Comparison of ENCODE assay signal across 12 cellular contexts in the genomic region with DNA sequence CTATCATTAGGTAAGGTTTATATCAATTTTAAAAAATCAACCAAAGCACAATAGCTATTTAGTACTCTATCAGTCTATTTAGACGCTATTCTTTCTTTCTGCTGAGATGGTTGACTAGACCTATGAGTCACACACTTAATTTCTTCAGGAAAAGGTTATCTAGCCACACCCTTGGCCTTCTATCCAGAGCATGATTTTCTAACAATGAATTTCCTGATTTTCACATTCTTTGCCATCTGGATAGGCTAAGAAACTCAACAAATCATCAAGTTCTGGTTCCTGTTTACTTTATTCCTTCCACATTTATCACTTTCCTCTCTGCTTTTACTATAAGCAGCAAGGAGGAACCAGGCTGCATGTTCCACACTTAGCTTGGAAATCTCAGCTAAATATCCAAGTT. TPM values are rescaled to one million over a fixed set of nuclear protein-coding genes. Genes with fewer than 3 reads are reported as not detected.
DNase-seq lines count a peak whose midpoint lies in the region; FAIRE-seq and TF ChIP-seq lines count a peak whose summit lies in the region.
"Had no signal": no experiment of that assay in that cellular context is flagged by ENCODE, and none has a peak within 500 bp of the region (broad histone marks: within the 10 kb centered on the region; RNA-seq: fewer than 3 reads in every experiment).

No MANE protein-coding gene starts in this region.

- DNase-seq in A673 (ENCODE audit: low spot score): peak; percentile 79
- DNase-seq in HS-5 (ENCODE audit: low read depth): peak; percentile 77
- peak; percentile 78 for DNase-seq in bronchial epithelial cell (ENCODE audit: low read depth)
- DNase-seq in kidney glomerular epithelial cell (lab: John Stamatoyannopoulos, UW): peak; percentile 38
- no peak for DNase-seq in islet precursor cell
- no peak for DNase-seq in activated CD4-positive, alpha-beta T cell treated with anti-CD3 and anti-CD28 coated beads, Interleukin-2, amount 50 U/mL, for 48 hours
- no peak for DNase-seq in nucleus accumbens (lab: John Stamatoyannopoulos, UW)
- no peak for DNase-seq in pons (ENCODE audit: low spot score)
- DNase-seq: activated naive CD8-positive, alpha-beta T cell treated with anti-CD3 and anti-CD28 coated beads, Interleukin-2, amount 10 ng/mL, durations not matched to agents 7 days and 5 days; BE2C; hippocampal formation had no signal

- CTCF ChIA-PET in A673 (lab: Charles Lee): no interaction called here

- BruUV-seq in A673 (replicated peaks; lab: Mats Ljungman, UMichigan): no TSS peak

- FAIRE-seq in bronchial epithelial cell (lab: Jason Lieb, UNC): no peak

- no peaks in the 10 kb centered on the region for H3K36me3 ChIP-seq in A673 (ENCODE audit: insufficient read depth, low read length, poor library complexity, severe bottlenecking)
- no peaks in the 10 kb centered on the region for H3K36me3 ChIP-seq in bronchial epithelial cell (ENCODE audit: control insufficient read depth, insufficient read depth, low read length)
- H3K36me3 ChIP-seq: BE2C, prostate gland had no signal

- peak overlapping the region; percentile 36 for H3K27ac ChIP-seq in A673 (ENCODE audit: low read depth, low read length, poor library complexity, severe bottlenecking)
- H3K27ac ChIP-seq: prostate gland had no signal

- POLR2A ChIA-PET in A673 (lab: Charles Lee; ENCODE audit: low non-redundant PET): no interaction called here

- no peak overlapping the region for H3K4me3 ChIP-seq in A673 (ENCODE audit: low read depth, low read length, poor library complexity, severe bottlenecking)
- H3K4me3 ChIP-seq in bronchial epithelial cell (ENCODE audit: low read depth, low read length): no peak overlapping the region
- H3K4me3 ChIP-seq: prostate gland had no signal

- intact Hi-C loops in A673 (cut with micrococcal nuclease; ENCODE audit: unreplicated experiment): no loop called here

- H3K4me1 ChIP-seq in A673 (ENCODE audit: insufficient read depth, low read length, poor library complexity, severe bottlenecking): peaks cover 15% of the 10 kb centered on the region
- H3K4me1 ChIP-seq: BE2C, prostate gland had no signal

- H3K9me3 ChIP-seq in A673 (ENCODE audit: low read depth, low read length, poor library complexity, severe bottlenecking): no peaks in the 10 kb centered on the region
- H3K9me3 ChIP-seq: BE2C, prostate gland had no signal

- no peak for TF ChIP-seq CTCF in A673 (conservative IDR thresholded peaks at IDR 0.05; ENCODE audit: low read depth, low read length)
- TF ChIP-seq CTCF in bronchial epithelial cell (IDR thresholded peaks at IDR 0.05; ENCODE audit: insufficient read depth, low read length, severe bottlenecking): no peak

- H3K27me3 ChIP-seq in A673 (replicated peaks; ENCODE audit: insufficient read depth, low read depth, low read length, poor library complexity): no peaks in the 10 kb centered on the region
- no peaks in the 10 kb centered on the region for H3K27me3 ChIP-seq in bronchial epithelial cell (ENCODE audit: control insufficient read depth, insufficient read depth, low read length)

RNA-seq across cellular contexts. Expression of gene PRPS1L1, which starts 8.1 kb away (rescaled TPM):
- not detected in 2 replicates for total RNA-seq in A673 (2021)
- not detected in 2 replicates for total RNA-seq in bronchial epithelial cell
- total RNA-seq: activated naive CD8-positive, alpha-beta T cell treated with anti-CD3 and anti-CD28 coated beads, Interleukin-2, amount 10 ng/mL, durations not matched to agents 7 days and 5 days had no signal

Comparison
In these comparisons a context has a peak if more than half of its experiments do, and no peak if none do; other contexts are left out.
1. DNase-seq: peak in A673 (single experiment), HS-5 (single experiment), bronchial epithelial cell (single experiment) and kidney glomerular epithelial cell (single experiment); none in islet precursor cell (single experiment), activated CD4-positive, alpha-beta T cell treated with anti-CD3 and anti-CD28 coated beads, Interleukin-2, amount 50 U/mL, for 48 hours (0 of 2), nucleus accumbens (0 of 56) and pons (single experiment).